1 cellular context compared by ENCODE assay signal in the genomic region with DNA sequence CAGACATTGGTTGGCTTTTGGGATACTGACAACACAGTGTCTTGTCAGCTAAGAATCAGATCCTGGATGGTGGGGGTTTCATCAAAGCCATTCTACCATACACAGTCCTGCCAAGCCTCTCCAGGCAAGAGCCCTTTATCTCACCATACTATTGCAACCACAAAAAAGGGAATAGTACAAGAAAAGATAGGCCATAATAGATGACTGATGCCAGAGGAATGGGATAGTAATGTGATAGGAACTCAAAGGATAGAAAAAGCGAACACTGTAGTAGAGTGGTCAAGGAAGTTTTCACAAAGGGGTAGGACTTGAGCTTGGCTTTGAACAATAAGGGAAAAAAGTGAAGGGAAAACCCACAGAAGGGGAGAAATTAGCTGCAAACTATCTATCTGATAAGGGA. TPM values are rescaled to one million over a fixed set of nuclear protein-coding genes. Genes with fewer than 3 reads are reported as not detected.
"Had no signal": no experiment of that assay in that cellular context is flagged by ENCODE, and none has a peak within 500 bp of the region (broad histone marks: within the 10 kb centered on the region; RNA-seq: fewer than 3 reads in every experiment).

No MANE protein-coding gene starts in this region.

RNA-seq across cellular contexts. Expression of a gene that starts 30.7 kb away (rescaled TPM):
- total RNA-seq: SK-MEL-5 had no signal
